9 cellular contexts compared by ENCODE assay signal in genomic region chr11:95227060-95227459, GRCh38. TPM values are rescaled to one million over a fixed set of nuclear protein-coding genes. Genes with fewer than 3 reads are reported as not detected.
DNase-seq lines count a peak whose midpoint lies in the region; ATAC-seq and TF ChIP-seq lines count a peak whose summit lies in the region.
"Not testable (repeated sequence)": the region's sequence is repeated elsewhere in the genome, so short reads cannot be mapped to it uniquely, and the experiment has no call there.
"Had no signal": no experiment of that assay in that cellular context is flagged by ENCODE, and none has a peak within 500 bp of the region (broad histone marks: within the 10 kb centered on the region; RNA-seq: fewer than 3 reads in every experiment).

No MANE protein-coding gene starts in this region.

- ATAC-seq in CD4-positive, alpha-beta T cell (ENCODE audit: poor library complexity); T-cell (replicated peaks in 1 of 4): not testable (repeated sequence)

- TF ChIP-seq CTCF in CD4-positive, alpha-beta T cell (IDR thresholded peaks at IDR 0.05); mammary epithelial cell (conservative IDR thresholded peaks at IDR 0.05 in 1 of 2, IDR thresholded peaks at IDR 0.05 in 1 of 2; ENCODE audit: extremely low read depth in 1 of 2, insufficient read depth in 1 of 2, low read depth in 1 of 2, low read length in 2 of 2); nephron (IDR thresholded peaks at IDR 0.05; ENCODE audit: unreplicated experiment in 3 of 3): not testable (repeated sequence)

- peak overlapping the region; percentile 4 for H3K27ac Mint-ChIP-seq in CD4-positive, alpha-beta T cell
- peak overlapping the region; percentile 46 to 53 for H3K27ac Mint-ChIP-seq in T-cell
- not testable (repeated sequence) for H3K27ac Mint-ChIP-seq in activated CD4-positive, alpha-beta T cell treated with anti-CD3 and anti-CD28 coated beads, Interleukin-2, amount 10 ng/mL, durations not matched to agents 24 days and 14 days; activated naive CD4-positive, alpha-beta T cell treated with anti-CD3 and anti-CD28 coated beads, Interleukin-2, amount 10 ng/mL, durations not matched to agents 7 days and 5 days; nephron
- peak overlapping the region; percentile 74 for H3K27ac Mint-ChIP-seq in activated T-cell treated with anti-CD3 and anti-CD28 coated beads, Interleukin-2, amount 50 U/mL, for 24 hours

- H3K9me3 Mint-ChIP-seq in CD4-positive, alpha-beta T cell; T-cell; activated CD4-positive, alpha-beta T cell treated with anti-CD3 and anti-CD28 coated beads, Interleukin-2, amount 10 ng/mL, durations not matched to agents 24 days and 14 days; activated T-cell treated with anti-CD3 and anti-CD28 coated beads, Interleukin-2, amount 50 U/mL, for 24 hours; activated naive CD4-positive, alpha-beta T cell treated with anti-CD3 and anti-CD28 coated beads, Interleukin-2, amount 10 ng/mL, durations not matched to agents 7 days and 5 days; nephron: not testable (repeated sequence)

- not testable (repeated sequence) for H3K4me1 ChIP-seq in mammary epithelial cell (ENCODE audit: insufficient read depth, low read length)

- not testable (repeated sequence) for BruUV-seq in mammary epithelial cell (replicated peaks; lab: Mats Ljungman, UMichigan)

- H3K4me2 ChIP-seq in mammary epithelial cell (ENCODE audit: insufficient read depth, low read depth, low read length), result peak overlapping the region; percentile 93

- peak overlapping the region; percentile 46 for H3K4me3 Mint-ChIP-seq in CD4-positive, alpha-beta T cell
- H3K4me3 Mint-ChIP-seq in T-cell (peak overlapping the region in 2 of 3 donors; percentile 27 to 93), nephron (peak overlapping the region; percentile 41 to 99 (median 98))
- H3K4me3 Mint-ChIP-seq in activated CD4-positive, alpha-beta T cell treated with anti-CD3 and anti-CD28 coated beads, Interleukin-2, amount 10 ng/mL, durations not matched to agents 24 days and 14 days, result peak overlapping the region; percentile 54
- peak overlapping the region; percentile 42 for H3K4me3 Mint-ChIP-seq in activated T-cell treated with anti-CD3 and anti-CD28 coated beads, Interleukin-2, amount 50 U/mL, for 24 hours
- peak overlapping the region; percentile 15 for H3K4me3 Mint-ChIP-seq in activated naive CD4-positive, alpha-beta T cell treated with anti-CD3 and anti-CD28 coated beads, Interleukin-2, amount 10 ng/mL, durations not matched to agents 7 days and 5 days

- H3K27me3 Mint-ChIP-seq in CD4-positive, alpha-beta T cell; T-cell; activated CD4-positive, alpha-beta T cell treated with anti-CD3 and anti-CD28 coated beads, Interleukin-2, amount 10 ng/mL, durations not matched to agents 24 days and 14 days; activated T-cell treated with anti-CD3 and anti-CD28 coated beads, Interleukin-2, amount 50 U/mL, for 24 hours; activated naive CD4-positive, alpha-beta T cell treated with anti-CD3 and anti-CD28 coated beads, Interleukin-2, amount 10 ng/mL, durations not matched to agents 7 days and 5 days; nephron (ENCODE audit: low read depth): not testable (repeated sequence)

- peaks cover 31% of the 10 kb centered on the region for H3K36me3 Mint-ChIP-seq in CD4-positive, alpha-beta T cell (ENCODE audit: low read depth)
- H3K36me3 Mint-ChIP-seq in T-cell, result peaks cover 26% of the 10 kb centered on the region
- peaks cover 30% of the 10 kb centered on the region for H3K36me3 Mint-ChIP-seq in activated CD4-positive, alpha-beta T cell treated with anti-CD3 and anti-CD28 coated beads, Interleukin-2, amount 10 ng/mL, durations not matched to agents 24 days and 14 days (ENCODE audit: low read depth)
- peaks cover 23% of the 10 kb centered on the region for H3K36me3 Mint-ChIP-seq in activated T-cell treated with anti-CD3 and anti-CD28 coated beads, Interleukin-2, amount 50 U/mL, for 24 hours (ENCODE audit: low read depth)
- peaks cover 33% of the 10 kb centered on the region for H3K36me3 Mint-ChIP-seq in activated naive CD4-positive, alpha-beta T cell treated with anti-CD3 and anti-CD28 coated beads, Interleukin-2, amount 10 ng/mL, durations not matched to agents 7 days and 5 days
- peaks cover 38% of the 10 kb centered on the region for H3K36me3 Mint-ChIP-seq in nephron (ENCODE audit: low read depth)

- in situ Hi-C loops in mammary epithelial cell (cut with MboI; ENCODE audit: low sequenced_read_pairs in 2 of 2), result loop anchor here in 1 of 2 donors (10.0 kb wide), 1 partner anchor 288 kb away; no protein-coding TSS in a partner anchor

- H4K20me1 ChIP-seq in mammary epithelial cell (ENCODE audit: insufficient read depth, low read length), result not testable (repeated sequence)

- POLR2A ChIA-PET in CD4-positive, alpha-beta T cell (lab: Charles Lee); T-cell (lab: Charles Lee): not testable (repeated sequence)

- peaks cover 72% of the 10 kb centered on the region for H3K4me1 Mint-ChIP-seq in CD4-positive, alpha-beta T cell (ENCODE audit: low read depth)
- H3K4me1 Mint-ChIP-seq in T-cell (peaks cover 50 to 68% (median 63%) of the 10 kb centered on the region in 3 donors), nephron (peaks cover 21% of the 10 kb centered on the region)
- peaks cover 31% of the 10 kb centered on the region for H3K4me1 Mint-ChIP-seq in activated CD4-positive, alpha-beta T cell treated with anti-CD3 and anti-CD28 coated beads, Interleukin-2, amount 10 ng/mL, durations not matched to agents 24 days and 14 days
- H3K4me1 Mint-ChIP-seq in activated T-cell treated with anti-CD3 and anti-CD28 coated beads, Interleukin-2, amount 50 U/mL, for 24 hours (ENCODE audit: low read depth), result peaks cover 68% of the 10 kb centered on the region
- peaks cover 58% of the 10 kb centered on the region for H3K4me1 Mint-ChIP-seq in activated naive CD4-positive, alpha-beta T cell treated with anti-CD3 and anti-CD28 coated beads, Interleukin-2, amount 10 ng/mL, durations not matched to agents 7 days and 5 days

- 100% methylated on average over 1 of the region's 6 CpGs for WGBS in mammary epithelial cell (ENCODE audit: low coverage, missing lambda C conversion rate)

- CTCF ChIA-PET in CD4-positive, alpha-beta T cell (lab: Charles Lee); T-cell (lab: Charles Lee); activated naive CD4-positive, alpha-beta T cell treated with anti-CD3 and anti-CD28 coated beads, Interleukin-2, amount 10 ng/mL, durations not matched to agents 7 days and 5 days (lab: Charles Lee); mammary epithelial cell (lab: Charles Lee; ENCODE audit: low non-redundant PET): not testable (repeated sequence)

- H2AFZ ChIP-seq in mammary epithelial cell (ENCODE audit: low read depth, low read length), result not testable (repeated sequence)

- intact Hi-C loops in CD4-positive, alpha-beta T cell (cut with DNase I, micrococcal nuclease), result loop anchor here (5.0 kb wide), 2 partner anchors 35 to 40 kb away; no protein-coding TSS in a partner anchor
- intact Hi-C loops in activated CD4-positive, alpha-beta T cell treated with anti-CD3 and anti-CD28 coated beads, Interleukin-2, amount 10 ng/mL, durations not matched to agents 24 days and 14 days (cut with micrococcal nuclease), result loop anchor here (5.0 kb wide), 1 partner anchor 535 kb away; no protein-coding TSS in a partner anchor
- intact Hi-C loops in mammary epithelial cell (cut with micrococcal nuclease), result not testable (repeated sequence)

- H3K9me3 ChIP-seq in CD4-positive, alpha-beta T cell (ENCODE audit: control insufficient read depth, low read length); mammary epithelial cell (replicated peaks; ENCODE audit: insufficient read depth, low read length): not testable (repeated sequence)

- dilution Hi-C loops in mammary epithelial cell (cut with HindIII; ENCODE audit: low sequenced_read_pairs), result not testable (repeated sequence)

- H3K27me3 ChIP-seq in CD4-positive, alpha-beta T cell (ENCODE audit: control insufficient read depth, insufficient read depth, low read length); mammary epithelial cell (ENCODE audit: insufficient read depth, low read length): not testable (repeated sequence)

- DNase-seq in CD4-positive, alpha-beta T cell, result peak in 4 of 10 experiments; percentile 6 to 37 (median 25)
- DNase-seq in T-cell, result peak in 5 of 34 experiments; percentile 2 to 32 (median 26)
- DNase-seq in activated CD4-positive, alpha-beta T cell treated with anti-CD3 and anti-CD28 coated beads, Interleukin-2, amount 10 ng/mL, durations not matched to agents 24 days and 14 days, result peak; percentile 69
- not testable (repeated sequence) for DNase-seq in activated T-cell treated with anti-CD3 and anti-CD28 coated beads, Interleukin-2, amount 50 U/mL, for 24 hours; mammary epithelial cell
- peak; percentile 57 for DNase-seq in activated naive CD4-positive, alpha-beta T cell treated with anti-CD3 and anti-CD28 coated beads, Interleukin-2, amount 10 ng/mL, durations not matched to agents 7 days and 5 days
- peak; percentile 32 for DNase-seq in stimulated activated CD4-positive, alpha-beta T cell treated with anti-CD3 and anti-CD28 coated beads, Interleukin-4, amount 100 ng/mL, for 24 hours

- H3K79me2 ChIP-seq in mammary epithelial cell (ENCODE audit: insufficient read depth, low read length), result peaks cover 78% of the 10 kb centered on the region

- not testable (repeated sequence) for H3K27ac ChIP-seq in CD4-positive, alpha-beta T cell (ENCODE audit: low read depth, low read length); mammary epithelial cell (ENCODE audit: insufficient read depth, low read depth, low read length)

- H3K4me3 ChIP-seq in mammary epithelial cell (replicated peaks in 1 of 3; ENCODE audit: insufficient read depth in 1 of 3, low read depth in 2 of 3, low read length in 3 of 3), result not testable (repeated sequence)

- not testable (repeated sequence) for H3K9ac ChIP-seq in mammary epithelial cell (ENCODE audit: insufficient read depth, low read length)

- H3K36me3 ChIP-seq in mammary epithelial cell (ENCODE audit: insufficient read depth, low read length), result not testable (repeated sequence)

RNA-seq across cellular contexts. Expression of gene SESN3, which starts 3.9 kb away (rescaled TPM):
- total RNA-seq in CD4-positive, alpha-beta T cell, result 10 to 100 TPM; 63.9 to 69.1 TPM
- total RNA-seq in T-cell (100 to 1,000 TPM in 3 of 5 donors, 10 to 100 TPM in 2; 61.5 to 150 (median 132) TPM), mammary epithelial cell (100 to 1,000 TPM in 1 of 2 donors, 10 to 100 TPM in 1; 36.5 to 184 TPM)
- total RNA-seq in activated CD4-positive, alpha-beta T cell treated with anti-CD3 and anti-CD28 coated beads, Interleukin-2, amount 10 ng/mL, durations not matched to agents 24 days and 14 days, result 63.4 and 64.2 TPM in 2 replicates
- polyA plus RNA-seq in mammary epithelial cell, result 9.8 TPM
- polyA minus RNA-seq in mammary epithelial cell, result 43.3 TPM
- total RNA-seq: A172 had no signal

Comparison
In these comparisons a context has a peak if more than half of its experiments do, and no peak if none do; other contexts are left out.
1. H3K4me3 Mint-ChIP-seq: peak in every context shown above with its lines; median percentile 98 in nephron; 60 in T-cell; 54 in activated CD4-positive, alpha-beta T cell treated with anti-CD3 and anti-CD28 coated beads, Interleukin-2, amount 10 ng/mL, durations not matched to agents 24 days and 14 days; 46 in CD4-positive, alpha-beta T cell; 42 in activated T-cell treated with anti-CD3 and anti-CD28 coated beads, Interleukin-2, amount 50 U/mL, for 24 hours; 15 in activated naive CD4-positive, alpha-beta T cell treated with anti-CD3 and anti-CD28 coated beads, Interleukin-2, amount 10 ng/mL, durations not matched to agents 7 days and 5 days.